8 cellular contexts compared by ENCODE assay signal in the genomic region with DNA sequence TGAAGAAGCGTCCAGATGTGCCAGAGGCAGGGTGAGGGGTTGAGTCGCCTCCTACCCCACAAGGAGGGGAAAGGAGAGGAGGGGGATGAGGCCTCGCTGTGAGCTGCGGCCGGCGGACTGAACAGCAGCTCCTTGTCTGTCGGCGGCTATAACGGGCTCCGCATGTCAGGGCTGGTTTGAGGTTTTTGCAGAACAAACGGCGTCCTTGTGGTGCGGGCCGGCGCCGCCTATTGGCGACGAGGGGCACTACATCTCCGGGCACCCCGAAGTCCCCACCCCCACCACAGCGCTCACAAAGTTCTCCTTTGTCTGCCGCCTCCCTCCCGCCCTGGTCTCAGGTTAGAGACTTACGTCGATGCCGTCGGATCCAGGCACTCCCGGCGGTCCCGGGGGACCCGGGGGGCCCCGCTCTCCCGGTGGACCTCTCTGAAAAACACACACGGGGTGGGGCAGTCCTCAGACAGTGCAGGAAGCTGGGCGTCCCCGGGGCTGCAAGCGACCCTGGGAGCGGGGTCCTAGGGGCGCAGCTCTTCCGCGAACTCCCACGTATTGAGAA.
DNase-seq lines count a peak whose midpoint lies in the region; ATAC-seq and TF ChIP-seq lines count a peak whose summit lies in the region.

No MANE protein-coding gene starts in this region.

- peak overlapping the region; percentile 44 for H3K4me3 ChIP-seq in GM12865 (ENCODE audit: low read depth, low read length)
- H3K4me3 ChIP-seq in effector memory CD4-positive, alpha-beta T cell (ENCODE audit: insufficient read depth, low read depth, low read length, poor library complexity, severe bottlenecking) = peak overlapping the region; percentile 63

- no peaks in the 10 kb centered on the region for H3K36me3 ChIP-seq in effector memory CD4-positive, alpha-beta T cell (ENCODE audit: control insufficient read depth, insufficient read depth, low read length)

- no peaks in the 10 kb centered on the region for H3K9me3 ChIP-seq in effector memory CD4-positive, alpha-beta T cell (ENCODE audit: control insufficient read depth, low read length)

- peaks cover 8% of the 10 kb centered on the region for H3K27me3 ChIP-seq in effector memory CD4-positive, alpha-beta T cell (replicated peaks; ENCODE audit: control insufficient read depth, insufficient read depth, low read length, poor library complexity, severe bottlenecking)

- H3K4me1 ChIP-seq in effector memory CD4-positive, alpha-beta T cell (ENCODE audit: control insufficient read depth, insufficient read depth, low read length, poor library complexity, severe bottlenecking) = peaks cover 25% of the 10 kb centered on the region

- ATAC-seq in HG03135 (IDR thresholded peaks at IDR 0.05; ENCODE audit: unreplicated experiment) = peak; percentile 49
- no peak for ATAC-seq in GM19328 (IDR thresholded peaks at IDR 0.05; ENCODE audit: unreplicated experiment)

- DNase-seq in GM12865 (ENCODE audit: low read depth) (peak; percentile 96), NCI-H748 treated with DMSO at 0.1 percent for 48 hours (lab: John Stamatoyannopoulos, UW) (peak; percentile 99), medulla oblongata (ENCODE audit: extremely low spot score) (peak; percentile 94)
- DNase-seq in activated CD8-positive, alpha-beta memory T cell treated with anti-CD3 and anti-CD28 coated beads for 4 hours (ENCODE audit: low read depth in 2 of 2) = peak; percentile 58 to 63
- peak; percentile 65 to 72 (median 68) for DNase-seq in effector memory CD4-positive, alpha-beta T cell
- DNase-seq in stimulated activated CD4-positive, alpha-beta T cell treated with anti-CD3 and anti-CD28 coated beads, TNF-alpha, amount 100 ng/mL, for 1 hour (ENCODE audit: low read depth in 3 of 3, low spot score in 1 of 3) = peak; percentile 59 to 76 (median 68)

- no peak overlapping the region for H3K27ac ChIP-seq in effector memory CD4-positive, alpha-beta T cell (ENCODE audit: insufficient read depth, low read length, poor library complexity, severe bottlenecking)

- peak; percentile 96 for TF ChIP-seq CTCF in GM12865 (IDR thresholded peaks at IDR 0.05; ENCODE audit: insufficient read depth, low read depth, low read length, missing control alignments)
